ENCODE assay signal across 8 cellular contexts in genomic region chr14:56580317-56580711, GRCh38. TPM values are rescaled to one million over a fixed set of nuclear protein-coding genes. Genes with fewer than 3 reads are reported as not detected.
DNase-seq lines count a peak whose midpoint lies in the region; ATAC-seq and TF ChIP-seq lines count a peak whose summit lies in the region.

No MANE protein-coding gene starts in this region.

- 6 to 8% methylated on average over 6 of the region's 6 CpGs for WGBS in gastroesophageal sphincter (ENCODE audit: low coverage in 1 of 2), 2 donors
- WGBS in spleen, 5 donors: 5 to 8% (median 6%) methylated on average over 6 of the region's 6 CpGs

- CTCF ChIA-PET in A673 (lab: Charles Lee): interaction anchor here (0.9 kb wide), 1 partner anchor 609 kb away, joined by 3 read pairs; no protein-coding TSS in a partner anchor

- TF ChIP-seq CTCF in A673 (conservative IDR thresholded peaks at IDR 0.05; ENCODE audit: low read depth, low read length) (no peak), gastroesophageal sphincter (IDR thresholded peaks at IDR 0.05) (no peak), spleen (IDR thresholded peaks at IDR 0.05 in 8 of 11, conservative IDR thresholded peaks at IDR 0.05 in 3 of 11) (no peak)

- DNase-seq in A673 (ENCODE audit: low spot score) (no peak), SJCRH30 (no peak), spleen (no peak), NCI-H1436 (lab: John Stamatoyannopoulos, UW) (no peak)
- no peak for DNase-seq in NK-92 treated with Interleukin-12 subunit alpha and Interleukin-12 subunit beta, amount 100 ng/mL, for 24 hours (lab: John Stamatoyannopoulos, UW)

- H3K27me3 ChIP-seq in A673 (replicated peaks; ENCODE audit: insufficient read depth, low read depth, low read length, poor library complexity) (no peaks in the 10 kb centered on the region), SJCRH30 (no peaks in the 10 kb centered on the region), gastroesophageal sphincter (no peaks in the 10 kb centered on the region), spleen (replicated peaks in 1 of 7) (no peaks in the 10 kb centered on the region)

- TSS peak; percentile 70 for BruUV-seq in A673 (replicated peaks; lab: Mats Ljungman, UMichigan)

- POLR2A ChIA-PET in A673 (lab: Charles Lee; ENCODE audit: low non-redundant PET): no interaction called here

- peak overlapping the region; percentile 79 for H3K4me3 ChIP-seq in A673 (ENCODE audit: low read depth, low read length, poor library complexity, severe bottlenecking)
- H3K4me3 ChIP-seq in SJCRH30: peak overlapping the region; percentile 97
- peak overlapping the region; percentile 99 to 100 for H3K4me3 ChIP-seq in gastroesophageal sphincter
- H3K4me3 ChIP-seq in spleen: peak overlapping the region; percentile 61 to 92 (median 88)

- no peak for TF ChIP-seq POLR2A in gastroesophageal sphincter (IDR thresholded peaks at IDR 0.05)
- TF ChIP-seq POLR2A in spleen (IDR thresholded peaks at IDR 0.05): no peak

- H3K4me1 ChIP-seq in A673 (ENCODE audit: insufficient read depth, low read length, poor library complexity, severe bottlenecking) (peaks cover 9% of the 10 kb centered on the region), SJCRH30 (peaks cover 16% of the 10 kb centered on the region), gastroesophageal sphincter (peaks cover 0 to 35% (median 18%) of the 10 kb centered on the region in 3 donors), spleen (peaks cover 20 to 55% (median 29%) of the 10 kb centered on the region in 6 donors)

- intact Hi-C loops in A673 (cut with micrococcal nuclease; ENCODE audit: unreplicated experiment) (no loop called here), spleen (cut with DNase I; ENCODE audit: low total_unique reads) (no loop called here)

- H3K27ac ChIP-seq in A673 (ENCODE audit: low read depth, low read length, poor library complexity, severe bottlenecking): peak overlapping the region; percentile 96
- H3K27ac ChIP-seq in SJCRH30: peak overlapping the region; percentile 99
- peak overlapping the region in 3 of 4 donors; percentile 86 to 88 (median 86) for H3K27ac ChIP-seq in gastroesophageal sphincter
- peak overlapping the region in 7 of 8 donors; percentile 91 to 98 (median 92) for H3K27ac ChIP-seq in spleen

- H3K9me3 ChIP-seq in A673 (ENCODE audit: low read depth, low read length, poor library complexity, severe bottlenecking) (no peaks in the 10 kb centered on the region), SJCRH30 (replicated peaks) (no peaks in the 10 kb centered on the region), gastroesophageal sphincter (no peaks in the 10 kb centered on the region), spleen (no peaks in the 10 kb centered on the region)

- no peak for TF ChIP-seq EP300 in gastroesophageal sphincter (IDR thresholded peaks at IDR 0.05)

- peaks cover under 1% of the 10 kb centered on the region for H3K36me3 ChIP-seq in A673 (ENCODE audit: insufficient read depth, low read length, poor library complexity, severe bottlenecking)
- H3K36me3 ChIP-seq in SJCRH30: no peaks in the 10 kb centered on the region
- no peaks in the 10 kb centered on the region for H3K36me3 ChIP-seq in gastroesophageal sphincter
- H3K36me3 ChIP-seq in spleen: peaks cover 0 to 3% (median 0%) of the 10 kb centered on the region in 6 donors

- ATAC-seq in GM21447 (IDR thresholded peaks at IDR 0.05; ENCODE audit: unreplicated experiment) (peak; percentile 6), gastroesophageal sphincter (no peak), GM21825 (IDR thresholded peaks at IDR 0.05; ENCODE audit: unreplicated experiment) (no peak)

RNA-seq across cellular contexts. Expression of gene TMEM260, which starts 0.7 kb away (rescaled TPM):
- total RNA-seq in A673 (2021): 23.2 and 25.5 TPM in 2 replicates
- 14.6 and 18.1 TPM in 2 replicates for total RNA-seq in SJCRH30 (2014; rRNA removed; shearing (Covaris generic))
- total RNA-seq in gastroesophageal sphincter: 10 to 100 TPM in 3 of 4 donors, 1 to 10 TPM in 1; 8.7 to 17.8 (median 11.2) TPM
- 10 to 100 TPM; 21.2 to 42.9 (median 33.2) TPM for total RNA-seq in spleen
- polyA plus RNA-seq in spleen: 10 to 100 TPM in 1 of 3 donors, 1 to 10 TPM in 2; 8.4 to 10.2 (median 9.9) TPM
